20 cellular contexts compared by ENCODE assay signal in the genomic region with DNA sequence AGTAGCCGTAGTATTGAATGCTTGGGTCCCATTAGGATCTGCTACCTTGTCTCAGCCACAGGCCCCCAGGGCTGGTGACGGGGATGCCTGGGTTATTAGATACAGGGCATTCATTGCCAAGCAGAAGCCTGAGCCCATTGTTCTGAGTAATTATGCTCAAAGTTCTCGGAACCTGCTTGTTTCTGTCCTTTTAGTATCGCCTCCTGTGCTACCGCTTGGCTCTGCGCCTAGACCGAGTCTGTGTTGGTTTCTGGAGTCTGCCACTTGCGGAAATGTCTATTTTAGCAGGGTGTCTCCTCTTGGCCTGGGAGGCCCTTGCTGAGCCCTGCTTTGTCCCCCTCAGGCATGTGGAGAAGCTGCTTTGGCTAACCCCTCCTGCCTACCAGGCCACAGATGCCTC.
DNase-seq lines count a peak whose midpoint lies in the region; ATAC-seq and TF ChIP-seq lines count a peak whose summit lies in the region.
"Had no signal": no experiment of that assay in that cellular context is flagged by ENCODE, and none has a peak within 500 bp of the region (broad histone marks: within the 10 kb centered on the region; RNA-seq: fewer than 3 reads in every experiment).

No MANE protein-coding gene starts in this region.

- H3K4me2 ChIP-seq in mesendoderm (ENCODE audit: low read length): no peak overlapping the region

- no peak overlapping the region for H2BK5ac ChIP-seq in mesendoderm (ENCODE audit: low read length)

- H2BK15ac ChIP-seq in mesendoderm (replicated peaks; ENCODE audit: low read depth): no peak overlapping the region

- H3K18ac ChIP-seq in mesendoderm (ENCODE audit: low read length): no peak overlapping the region

- no peak overlapping the region for H4K5ac ChIP-seq in mesendoderm (ENCODE audit: low read length)

- no peak overlapping the region for H3K4me3 Mint-ChIP-seq in activated T-helper 1 cell treated with anti-CD3 and anti-CD28 coated beads, Interleukin-12 subunit alpha, Interleukin-12 subunit beta, Interleukin-2, Interleukin-4 antibody, amounts not matched to agents 30 ng/mL and 10 ng/mL and 1 ng/mL, durations not matched to agents 14 hours and 24 hours and 36 hours
- H3K4me3 Mint-ChIP-seq: activated naive CD4-positive, alpha-beta T cell treated with anti-CD3 and anti-CD28 coated beads, Interleukin-2, amount 10 ng/mL, durations not matched to agents 7 days and 5 days; nephron had no signal

- H3K27ac ChIP-seq in heart left ventricle (peak overlapping the region in 9 of 12 donors; percentile 31 to 66 (median 55)), mesendoderm (ENCODE audit: low read depth, low read length) (no peak overlapping the region)
- H3K27ac ChIP-seq: epithelial cell of prostate had no signal

- ATAC-seq in Right ventricle myocardium inferior: peak; percentile 41
- ATAC-seq in heart left ventricle: peak; percentile 74 to 90 (median 80)
- ATAC-seq in HG02973 (IDR thresholded peaks at IDR 0.05; ENCODE audit: unreplicated experiment): no peak
- ATAC-seq in HG02798 (IDR thresholded peaks at IDR 0.05; ENCODE audit: poor library complexity, unreplicated experiment): no peak
- ATAC-seq: HCT116, PC-3 had no signal

- H3K27me3 ChIP-seq in heart left ventricle (no peaks in the 10 kb centered on the region), mesendoderm (ENCODE audit: insufficient read depth, low read length, poor library complexity) (no peaks in the 10 kb centered on the region)

- no peak overlapping the region for H2AK5ac ChIP-seq in mesendoderm (ENCODE audit: low read length)

- H3K27me3 Mint-ChIP-seq in activated T-helper 1 cell treated with anti-CD3 and anti-CD28 coated beads, Interleukin-12 subunit alpha, Interleukin-12 subunit beta, Interleukin-2, Interleukin-4 antibody, amounts not matched to agents 30 ng/mL and 10 ng/mL and 1 ng/mL, durations not matched to agents 14 hours and 24 hours and 36 hours (ENCODE audit: insufficient read depth): no peaks in the 10 kb centered on the region
- H3K27me3 Mint-ChIP-seq: activated naive CD4-positive, alpha-beta T cell treated with anti-CD3 and anti-CD28 coated beads, Interleukin-2, amount 10 ng/mL, durations not matched to agents 7 days and 5 days had no signal

- H2BK120ac ChIP-seq in mesendoderm (ENCODE audit: low read depth, low read length): no peak overlapping the region

- no peak overlapping the region for H3K23ac ChIP-seq in mesendoderm (ENCODE audit: low read length)

- no peaks in the 10 kb centered on the region for H3K4me1 Mint-ChIP-seq in activated T-helper 1 cell treated with anti-CD3 and anti-CD28 coated beads, Interleukin-12 subunit alpha, Interleukin-12 subunit beta, Interleukin-2, Interleukin-4 antibody, amounts not matched to agents 30 ng/mL and 10 ng/mL and 1 ng/mL, durations not matched to agents 14 hours and 24 hours and 36 hours (ENCODE audit: low read depth)
- H3K4me1 Mint-ChIP-seq: activated naive CD4-positive, alpha-beta T cell treated with anti-CD3 and anti-CD28 coated beads, Interleukin-2, amount 10 ng/mL, durations not matched to agents 7 days and 5 days; nephron had no signal

- DNase-seq in Right ventricle myocardium inferior (ENCODE audit: missing footprints): peak; percentile 75
- DNase-seq in cardiac septum (ENCODE audit: low spot score): no peak
- peak; percentile 70 to 77 (median 75) for DNase-seq in heart left ventricle
- DNase-seq in mesendoderm: peak; percentile 14
- no peak for DNase-seq in activated T-helper 1 cell treated with anti-CD3 and anti-CD28 coated beads, Interleukin-12 subunit alpha, Interleukin-12 subunit beta, Interleukin-2, Interleukin-4 antibody, amounts not matched to agents 30 ng/mL and 10 ng/mL and 1 ng/mL, durations not matched to agents 14 hours and 24 hours and 36 hours (ENCODE audit: low spot score)
- no peak for DNase-seq in mucosa of gallbladder (ENCODE audit: low spot score)
- DNase-seq: activated CD4-positive, CD25-positive, alpha-beta regulatory T cell treated with anti-CD3 and anti-CD28 coated beads, Interleukin-2, amount 50 U/mL, for 72 hours; activated naive CD4-positive, alpha-beta T cell treated with anti-CD3 and anti-CD28 coated beads, Interleukin-2, amount 10 ng/mL, durations not matched to agents 7 days and 5 days; activated T-cell treated with anti-CD3 and anti-CD28 coated beads, Interleukin-2, amount 50 U/mL, for 48 hours; central memory CD4-positive, alpha-beta T cell; foreskin fibroblast; NCI-H1694; NCI-H2227 treated with DMSO at 0.1 percent for 48 hours; PC-3; T-helper 1 cell had no signal

- H3K36me3 ChIP-seq in heart left ventricle: no peaks in the 10 kb centered on the region
- H3K36me3 ChIP-seq in mesendoderm (ENCODE audit: control insufficient read depth, insufficient read depth, low read length): no peaks in the 10 kb centered on the region

- H3K56ac ChIP-seq in mesendoderm (ENCODE audit: low read length): no peak overlapping the region

- no peak overlapping the region for H3K9ac ChIP-seq in mesendoderm (ENCODE audit: low read length)

- TF ChIP-seq CTCF in heart left ventricle (IDR thresholded peaks at IDR 0.05): peak in 1 of 12 donors; percentile 3

- WGBS in heart left ventricle, 4 donors: 61 to 70% (median 65%) methylated on average over 7 to 8 of the region's 8 CpGs
- no CpG with 5 or more reads among the region's 8 CpGs for WGBS in mesendoderm (ENCODE audit: extremely low coverage, insufficient coverage, low lambda C conversion rate)

- peaks cover 5% of the 10 kb centered on the region for H3K9me3 Mint-ChIP-seq in activated T-helper 1 cell treated with anti-CD3 and anti-CD28 coated beads, Interleukin-12 subunit alpha, Interleukin-12 subunit beta, Interleukin-2, Interleukin-4 antibody, amounts not matched to agents 30 ng/mL and 10 ng/mL and 1 ng/mL, durations not matched to agents 14 hours and 24 hours and 36 hours

- no peaks in the 10 kb centered on the region for H3K36me3 Mint-ChIP-seq in activated T-helper 1 cell treated with anti-CD3 and anti-CD28 coated beads, Interleukin-12 subunit alpha, Interleukin-12 subunit beta, Interleukin-2, Interleukin-4 antibody, amounts not matched to agents 30 ng/mL and 10 ng/mL and 1 ng/mL, durations not matched to agents 14 hours and 24 hours and 36 hours (ENCODE audit: low read depth)
- H3K36me3 Mint-ChIP-seq: activated naive CD4-positive, alpha-beta T cell treated with anti-CD3 and anti-CD28 coated beads, Interleukin-2, amount 10 ng/mL, durations not matched to agents 7 days and 5 days had no signal

- intact Hi-C loops in Right ventricle myocardium inferior (cut with DNase I): no loop called here
- intact Hi-C loops in cardiac septum (cut with DNase I): no loop called here
- intact Hi-C loops in heart left ventricle (cut with DNase I): loop anchor here in 1 of 10 donors (10.0 kb wide), 1 partner anchor 340 kb away; no protein-coding TSS in a partner anchor
- intact Hi-C loops in activated T-helper 1 cell treated with anti-CD3 and anti-CD28 coated beads, Interleukin-12 subunit alpha, Interleukin-12 subunit beta, Interleukin-2, Interleukin-4 antibody, amounts not matched to agents 30 ng/mL and 10 ng/mL and 1 ng/mL, durations not matched to agents 14 hours and 24 hours and 36 hours (cut with micrococcal nuclease): no loop called here

- H3K4me1 ChIP-seq in heart left ventricle (peaks cover 0 to 21% (median 2%) of the 10 kb centered on the region in 12 donors), mesendoderm (ENCODE audit: control insufficient read depth, low read depth, low read length) (peaks cover 4% of the 10 kb centered on the region)

- H3K79me1 ChIP-seq in mesendoderm (ENCODE audit: low read length): no peaks in the 10 kb centered on the region

- peaks cover 0 to 4% (median 0%) of the 10 kb centered on the region in 12 donors for H3K9me3 ChIP-seq in heart left ventricle

- TF ChIP-seq POLR2A in heart left ventricle (IDR thresholded peaks at IDR 0.05): no peak

- no peak overlapping the region for H3K4ac ChIP-seq in mesendoderm (ENCODE audit: low read depth, low read length)

- no peaks in the 10 kb centered on the region for H3K79me2 ChIP-seq in mesendoderm (ENCODE audit: control insufficient read depth, insufficient read depth, low read length)

- no peak overlapping the region for H3K4me3 ChIP-seq in heart left ventricle
- no peak overlapping the region for H3K4me3 ChIP-seq in mesendoderm (ENCODE audit: low read length)

- no peak overlapping the region for H4K8ac ChIP-seq in mesendoderm (ENCODE audit: low read depth, low read length)

- no peak overlapping the region for H3K27ac Mint-ChIP-seq in activated T-helper 1 cell treated with anti-CD3 and anti-CD28 coated beads, Interleukin-12 subunit alpha, Interleukin-12 subunit beta, Interleukin-2, Interleukin-4 antibody, amounts not matched to agents 30 ng/mL and 10 ng/mL and 1 ng/mL, durations not matched to agents 14 hours and 24 hours and 36 hours
- H3K27ac Mint-ChIP-seq: activated naive CD4-positive, alpha-beta T cell treated with anti-CD3 and anti-CD28 coated beads, Interleukin-2, amount 10 ng/mL, durations not matched to agents 7 days and 5 days; nephron had no signal

Comparison
In these comparisons a context has a peak if more than half of its experiments do, and no peak if none do; other contexts are left out.
1. DNase-seq: peak in Right ventricle myocardium inferior (single experiment), heart left ventricle (5 of 5) and mesendoderm (single experiment); none in cardiac septum (single experiment), activated T-helper 1 cell treated with anti-CD3 and anti-CD28 coated beads, Interleukin-12 subunit alpha, Interleukin-12 subunit beta, Interleukin-2, Interleukin-4 antibody, amounts not matched to agents 30 ng/mL and 10 ng/mL and 1 ng/mL, durations not matched to agents 14 hours and 24 hours and 36 hours (single experiment) and mucosa of gallbladder (single experiment).
2. ATAC-seq: peak in Right ventricle myocardium inferior (single experiment) and heart left ventricle (4 of 4); none in HG02973 (single experiment) and HG02798 (single experiment).